ENCODE assay signal across 8 cellular contexts in the genomic region with DNA sequence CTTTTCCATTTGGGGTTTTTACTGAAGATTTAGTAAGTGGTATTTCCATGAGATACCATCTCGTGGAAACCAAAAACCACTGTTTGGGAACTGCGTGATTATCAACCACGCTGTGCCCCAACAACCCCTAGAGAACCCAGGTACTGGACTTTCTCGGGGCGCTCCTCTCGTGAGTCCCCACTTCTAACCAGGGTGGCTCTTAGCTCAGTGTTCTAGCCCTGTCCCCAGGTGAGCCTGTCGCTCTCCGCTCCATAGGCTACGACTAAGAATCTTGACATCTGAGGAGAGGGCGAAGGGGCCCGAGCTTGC. TPM values are rescaled to one million over a fixed set of nuclear protein-coding genes. Genes with fewer than 3 reads are reported as not detected.
DNase-seq lines count a peak whose midpoint lies in the region; ATAC-seq and TF ChIP-seq lines count a peak whose summit lies in the region.

No MANE protein-coding gene starts in this region.

- BruUV-seq in PC-3 (replicated peaks; lab: Mats Ljungman, UMichigan), result no TSS peak

- H3K9me2 ChIP-seq in PC-3 (replicated peaks; ENCODE audit: low read length), result no peaks in the 10 kb centered on the region

- H2AFZ ChIP-seq in PC-3 (ENCODE audit: low read length), result peak overlapping the region; percentile 95

- no peaks in the 10 kb centered on the region for H3F3A ChIP-seq in PC-3 (ENCODE audit: low read length, unreplicated experiment)

- POLR2A ChIA-PET in PC-3 (lab: Charles Lee; ENCODE audit: unreplicated experiment), result interaction anchor here (0.6 kb wide), 1 partner anchor 219 kb away, joined by 3 read pairs; no protein-coding TSS in a partner anchor

- H3K27ac Mint-ChIP-seq in activated CD8-positive, alpha-beta memory T cell treated with anti-CD3 and anti-CD28 coated beads, Interleukin-2, amount 10 ng/mL, durations not matched to agents 7 days and 5 days, result peak overlapping the region; percentile 96

- peak overlapping the region; percentile 98 for H3K4me2 ChIP-seq in PC-3 (ENCODE audit: low read length)

- no peaks in the 10 kb centered on the region for H3K27me3 Mint-ChIP-seq in activated CD8-positive, alpha-beta memory T cell treated with anti-CD3 and anti-CD28 coated beads, Interleukin-2, amount 10 ng/mL, durations not matched to agents 7 days and 5 days

- H3K9ac ChIP-seq in PC-3 (ENCODE audit: low read length), result peak overlapping the region; percentile 95

- H3K4me1 ChIP-seq in PC-3 (ENCODE audit: insufficient read depth, low read length) (peaks cover 13% of the 10 kb centered on the region; the same call in 1 of the 2 replicates), esophagus muscularis mucosa (peaks cover 30 to 61% (median 47%) of the 10 kb centered on the region in 4 donors), ovary (ENCODE audit: insufficient read depth) (peaks cover 8% of the 10 kb centered on the region)

- H4K20me1 ChIP-seq in PC-3 (ENCODE audit: low read length), result 0 out of 2 replicates have a peak, but pooled peaks cover 6% of the 10 kb centered on the region

- no peak for DNase-seq in activated CD8-positive, alpha-beta memory T cell treated with anti-CD3 and anti-CD28 coated beads, Interleukin-2, amount 10 ng/mL, durations not matched to agents 7 days and 5 days
- no peak for DNase-seq in activated CD8-positive, alpha-beta memory T cell treated with anti-CD3 and anti-CD28 coated beads, Interleukin-2, amount 50 U/mL, for 4 hours
- no peak for DNase-seq in PC-3
- DNase-seq in esophagus muscularis mucosa (ENCODE audit: extremely low spot score), result no peak
- DNase-seq in ovary, result peak in 1 of 5 donors; percentile 28
- DNase-seq in NCI-H748 treated with DMSO at 0.1 percent for 48 hours (lab: John Stamatoyannopoulos, UW), result no peak
- DNase-seq in NCI-H146 treated with DMSO at 0.1 percent for 48 hours (lab: John Stamatoyannopoulos, UW; ENCODE audit: unreplicated experiment), result no peak

- H3K9me3 Mint-ChIP-seq in activated CD8-positive, alpha-beta memory T cell treated with anti-CD3 and anti-CD28 coated beads, Interleukin-2, amount 10 ng/mL, durations not matched to agents 7 days and 5 days (ENCODE audit: low read depth), result no peaks in the 10 kb centered on the region

- TF ChIP-seq POLR2A in esophagus muscularis mucosa (IDR thresholded peaks at IDR 0.05; ENCODE audit: low read depth) (no peak), ovary (IDR thresholded peaks at IDR 0.05) (no peak)

- CTCF ChIA-PET in activated CD8-positive, alpha-beta memory T cell treated with anti-CD3 and anti-CD28 coated beads, Interleukin-2, amount 10 ng/mL, durations not matched to agents 7 days and 5 days (lab: Charles Lee), result interaction anchor here (0.7 to 8.2 kb wide), 10 partner anchors 9 to 503 kb away, joined by 3 to 56 read pairs (median 4); a partner anchor contains a TSS
- CTCF ChIA-PET in PC-3 (lab: Charles Lee), result interaction anchor here (1.3 kb wide), 1 partner anchor 13 kb away, joined by 6 read pairs; no protein-coding TSS in a partner anchor

- TF ChIP-seq EP300 in esophagus muscularis mucosa (IDR thresholded peaks at IDR 0.05) (no peak), ovary (IDR thresholded peaks at IDR 0.05) (no peak)

- peaks cover 65% of the 10 kb centered on the region for H3K79me2 ChIP-seq in PC-3 (ENCODE audit: low read length)

- H3K4me3 Mint-ChIP-seq in activated CD8-positive, alpha-beta memory T cell treated with anti-CD3 and anti-CD28 coated beads, Interleukin-2, amount 10 ng/mL, durations not matched to agents 7 days and 5 days, result peak overlapping the region; percentile 88

- H3K4me1 Mint-ChIP-seq in activated CD8-positive, alpha-beta memory T cell treated with anti-CD3 and anti-CD28 coated beads, Interleukin-2, amount 10 ng/mL, durations not matched to agents 7 days and 5 days, result peaks cover 58% of the 10 kb centered on the region

- ATAC-seq in activated CD8-positive, alpha-beta memory T cell treated with anti-CD3 and anti-CD28 coated beads, Interleukin-2, amount 10 ng/mL, durations not matched to agents 7 days and 5 days, result peak; percentile 23
- peak; percentile 14 for ATAC-seq in PC-3
- ATAC-seq in HG03571 (IDR thresholded peaks at IDR 0.05; ENCODE audit: unreplicated experiment), result no peak

- H3K36me3 Mint-ChIP-seq in activated CD8-positive, alpha-beta memory T cell treated with anti-CD3 and anti-CD28 coated beads, Interleukin-2, amount 10 ng/mL, durations not matched to agents 7 days and 5 days, result peaks cover 15% of the 10 kb centered on the region

- intact Hi-C loops in PC-3 (cut with micrococcal nuclease) (no loop called here), esophagus muscularis mucosa (cut with DNase I) (no loop called here), ovary (cut with DNase I) (no loop called here)

- no peaks in the 10 kb centered on the region for H3K9me3 ChIP-seq in PC-3 (ENCODE audit: low read length)
- no peaks in the 10 kb centered on the region for H3K9me3 ChIP-seq in esophagus muscularis mucosa
- no peaks in the 10 kb centered on the region for H3K9me3 ChIP-seq in ovary

- peak overlapping the region; percentile 62 for H3K27ac ChIP-seq in PC-3 (ENCODE audit: low read length)
- peak overlapping the region; percentile 84 to 91 (median 88) for H3K27ac ChIP-seq in esophagus muscularis mucosa (replicated peaks in 1 of 4)
- H3K27ac ChIP-seq in ovary, result no peak overlapping the region

- 4% methylated on average over 6 of the region's 11 CpGs for WGBS in esophagus muscularis mucosa
- 1 to 2% (median 1%) methylated on average over 11 of the region's 11 CpGs for WGBS in ovary, 3 donors

- peak overlapping the region; percentile 92 for H3K4me3 ChIP-seq in PC-3 (ENCODE audit: low read length)
- H3K4me3 ChIP-seq in esophagus muscularis mucosa, result peak overlapping the region; percentile 71 to 84 (median 81)
- peak overlapping the region; percentile 92 for H3K4me3 ChIP-seq in ovary

- no peak for TF ChIP-seq CTCF in PC-3 (conservative IDR thresholded peaks at IDR 0.05; ENCODE audit: low read depth, low read length)
- TF ChIP-seq CTCF in esophagus muscularis mucosa (IDR thresholded peaks at IDR 0.05), result no peak
- no peak for TF ChIP-seq CTCF in ovary (IDR thresholded peaks at IDR 0.05)

- H3K36me3 ChIP-seq in PC-3 (ENCODE audit: low read depth, low read length) (peaks cover 18% of the 10 kb centered on the region; the same call in 1 of the 2 replicates), esophagus muscularis mucosa (peaks cover 24 to 38% (median 33%) of the 10 kb centered on the region in 4 donors), ovary (no peaks in the 10 kb centered on the region)

- H3K27me3 ChIP-seq in PC-3 (ENCODE audit: low read length) (no peaks in the 10 kb centered on the region), esophagus muscularis mucosa (no peaks in the 10 kb centered on the region), ovary (no peaks in the 10 kb centered on the region)

RNA-seq across cellular contexts. Expression of a gene that starts 0.7 kb away (rescaled TPM):
- total RNA-seq in activated CD8-positive, alpha-beta memory T cell treated with anti-CD3 and anti-CD28 coated beads, Interleukin-2, amount 10 ng/mL, durations not matched to agents 7 days and 5 days, result 10 to 100 TPM; 70.1 to 72.1 TPM
- total RNA-seq in PC-3 (2014; rRNA removed) (86.8 and 95.8 TPM in 2 replicates), esophagus muscularis mucosa (10 to 100 TPM; 43.7 to 71.9 (median 56.4) TPM), ovary (10 to 100 TPM; 38.5 to 56.2 (median 39.5) TPM)
- polyA plus RNA-seq in ovary, result 10 to 100 TPM; 14.7 to 40.3 TPM

RNA-seq across cellular contexts. Expression of a gene that starts 28.4 kb away (rescaled TPM):
- total RNA-seq in activated CD8-positive, alpha-beta memory T cell treated with anti-CD3 and anti-CD28 coated beads, Interleukin-2, amount 10 ng/mL, durations not matched to agents 7 days and 5 days, result 1 to 10 TPM; 1.1 to 1.2 TPM
- total RNA-seq in PC-3 (2014; rRNA removed), result 0.07 and 0.12 TPM in 2 replicates
- under 1 TPM in 3 of 4 donors, not detected in 1; 0.34 to 0.66 (median 0.65) TPM for total RNA-seq in esophagus muscularis mucosa
- total RNA-seq in ovary, result 1 to 10 TPM in 2 of 7 donors, under 1 TPM in 4, not detected in 1; 0.13 to 5.9 (median 0.77) TPM
- polyA plus RNA-seq in ovary, result under 1 TPM in 1 of 2 donors, not detected in 1; 0.27 TPM

RNA-seq across cellular contexts. Expression of a gene that starts 38.2 kb away (rescaled TPM):
- not detected for total RNA-seq in activated CD8-positive, alpha-beta memory T cell treated with anti-CD3 and anti-CD28 coated beads, Interleukin-2, amount 10 ng/mL, durations not matched to agents 7 days and 5 days
- total RNA-seq in PC-3 (2014; rRNA removed), result 0.80 and 1.1 TPM in 2 replicates
- total RNA-seq in esophagus muscularis mucosa, result under 1 TPM; under 0.01 to 0.46 (median 0.21) TPM
- total RNA-seq in ovary, result 1 to 10 TPM in 2 of 7 donors, under 1 TPM in 5; 0.11 to 1.5 (median 0.84) TPM
- under 1 TPM; 0.38 to 0.46 TPM for polyA plus RNA-seq in ovary

RNA-seq across cellular contexts. Expression of a gene that starts 56.1 kb away (rescaled TPM):
- total RNA-seq in activated CD8-positive, alpha-beta memory T cell treated with anti-CD3 and anti-CD28 coated beads, Interleukin-2, amount 10 ng/mL, durations not matched to agents 7 days and 5 days, result 10 to 100 TPM in 1 of 2 experiments, 1 to 10 TPM in 1; 7.8 to 15.2 TPM
- 16.2 and 17.7 TPM in 2 replicates for total RNA-seq in PC-3 (2014; rRNA removed)
- total RNA-seq in esophagus muscularis mucosa, result 10 to 100 TPM in 3 of 4 donors, 1 to 10 TPM in 1; 9.6 to 19.0 (median 13.9) TPM
- total RNA-seq in ovary, result 10 to 100 TPM; 29.8 to 72.6 (median 43.3) TPM
- 10 to 100 TPM; 13.4 to 31.4 TPM for polyA plus RNA-seq in ovary

Comparison
In these comparisons a context has a peak if more than half of its experiments do, and no peak if none do; other contexts are left out.
1. H3K27ac ChIP-seq: peak in PC-3 (single experiment) and esophagus muscularis mucosa (4 of 4); none in ovary (0 of 2).
2. Peak in every context shown above with its lines, with median percentiles within 50 percentile points of each other: H3K4me3 ChIP-seq.